ENCODE assay signal across 13 cellular contexts in genomic region chr2:239831272-239831731, GRCh38.
A peak's percentile ranks its signal among the peaks of the same experiment; 100 is the strongest.
DNase-seq lines count a peak whose midpoint lies in the region; ATAC-seq and TF ChIP-seq lines count a peak whose summit lies in the region.
"Had no signal": no experiment of that assay in that cellular context is flagged by ENCODE, and none has a peak within 500 bp of the region (broad histone marks: within the 10 kb centered on the region; RNA-seq: fewer than 3 reads in every experiment).

No MANE protein-coding gene starts in this region.

- H3K36me3 Mint-ChIP-seq in immature natural killer cell, result no peaks in the 10 kb centered on the region
- H3K36me3 Mint-ChIP-seq: activated naive CD8-positive, alpha-beta T cell treated with anti-CD3 and anti-CD28 coated beads for 36 hours; CD8-positive, alpha-beta T cell had no signal

- H3K27me3 ChIP-seq in SJCRH30, result 0 out of 2 replicates have a peak, but pooled peaks cover 3% of the 10 kb centered on the region
- no peaks in the 10 kb centered on the region for H3K27me3 ChIP-seq in lower lobe of right lung (ENCODE audit: low read depth)
- no peaks in the 10 kb centered on the region for H3K27me3 ChIP-seq in suprapubic skin

- H3K4me3 ChIP-seq in SJCRH30 (no peak overlapping the region), lower lobe of right lung (no peak overlapping the region), suprapubic skin (no peak overlapping the region)

- H3K27me3 Mint-ChIP-seq in immature natural killer cell (ENCODE audit: low read depth in 3 of 3), result peaks cover 2 to 6% (median 2%) of the 10 kb centered on the region in 3 donors

- TF ChIP-seq CTCF in lower lobe of right lung (IDR thresholded peaks at IDR 0.05), result no peak
- no peak for TF ChIP-seq CTCF in suprapubic skin (IDR thresholded peaks at IDR 0.05)

- TF ChIP-seq POLR2A in suprapubic skin (IDR thresholded peaks at IDR 0.05), result no peak

- intact Hi-C loops in lower lobe of right lung (cut with DNase I), result no loop called here

- H3K27ac ChIP-seq in SJCRH30, result no peak overlapping the region
- peak overlapping the region; percentile 21 for H3K27ac ChIP-seq in lower lobe of right lung
- no peak overlapping the region for H3K27ac ChIP-seq in suprapubic skin

- no peak for TF ChIP-seq EP300 in suprapubic skin (IDR thresholded peaks at IDR 0.05)

- H3K4me1 Mint-ChIP-seq in immature natural killer cell, result no peaks in the 10 kb centered on the region
- H3K4me1 Mint-ChIP-seq: activated naive CD8-positive, alpha-beta T cell treated with anti-CD3 and anti-CD28 coated beads for 36 hours; central memory CD8-positive, alpha-beta T cell; stimulated activated naive CD8-positive, alpha-beta T cell treated with anti-CD3 and anti-CD28 coated beads, Interleukin-15, amount 100 ng/mL, for 72 hours had no signal

- H3K4me3 Mint-ChIP-seq in immature natural killer cell, result no peak overlapping the region
- H3K4me3 Mint-ChIP-seq: activated naive CD8-positive, alpha-beta T cell treated with anti-CD3 and anti-CD28 coated beads for 36 hours; CD8-positive, alpha-beta T cell; central memory CD8-positive, alpha-beta T cell; stimulated activated naive CD8-positive, alpha-beta T cell treated with anti-CD3 and anti-CD28 coated beads, Interleukin-15, amount 100 ng/mL, for 72 hours had no signal

- peak; percentile 73 to 74 for DNase-seq in SJCRH30
- DNase-seq in foreskin melanocyte, result peak; percentile 51
- DNase-seq in lower lobe of right lung, result no peak
- DNase-seq in suprapubic skin (ENCODE audit: low spot score in 2 of 2), result peak; percentile 56 to 60
- DNase-seq in immature natural killer cell, result no peak
- DNase-seq in 8988T, result no peak
- DNase-seq in NCI-H1436 treated with DMSO at 0.1 percent for 48 hours (lab: John Stamatoyannopoulos, UW), result no peak
- DNase-seq: activated naive CD8-positive, alpha-beta T cell treated with anti-CD3 and anti-CD28 coated beads for 36 hours; NCI-H2029 treated with DMSO at 0.1 percent for 48 hours; NCI-H748 treated with DMSO at 0.1 percent for 48 hours; stimulated activated naive CD8-positive, alpha-beta T cell treated with anti-CD3 and anti-CD28 coated beads, Interleukin-15, amount 100 ng/mL, for 72 hours had no signal

- no peaks in the 10 kb centered on the region for H3K9me3 Mint-ChIP-seq in immature natural killer cell
- H3K9me3 Mint-ChIP-seq: activated naive CD8-positive, alpha-beta T cell treated with anti-CD3 and anti-CD28 coated beads for 36 hours; central memory CD8-positive, alpha-beta T cell had no signal

- peak; percentile 29 to 45 for ATAC-seq in lower lobe of right lung
- ATAC-seq: CD8-positive, alpha-beta T cell; stimulated activated naive CD8-positive, alpha-beta T cell treated with anti-CD3 and anti-CD28 coated beads, Interleukin-15, amount 100 ng/mL, for 72 hours had no signal

- H3K4me1 ChIP-seq in SJCRH30, result peaks cover 21% of the 10 kb centered on the region; the same call in 1 of the 2 replicates
- H3K4me1 ChIP-seq in lower lobe of right lung, result peaks cover 13% of the 10 kb centered on the region
- no peaks in the 10 kb centered on the region for H3K4me1 ChIP-seq in suprapubic skin

- H3K27ac Mint-ChIP-seq in immature natural killer cell, result no peak overlapping the region
- H3K27ac Mint-ChIP-seq: activated naive CD8-positive, alpha-beta T cell treated with anti-CD3 and anti-CD28 coated beads for 36 hours; CD8-positive, alpha-beta T cell had no signal

- 75% methylated on average over 8 of the region's 13 CpGs for WGBS in suprapubic skin

- H3K36me3 ChIP-seq in SJCRH30 (no peaks in the 10 kb centered on the region), lower lobe of right lung (no peaks in the 10 kb centered on the region), suprapubic skin (no peaks in the 10 kb centered on the region)

- H3K9me3 ChIP-seq in SJCRH30 (replicated peaks) (no peaks in the 10 kb centered on the region), lower lobe of right lung (no peaks in the 10 kb centered on the region), suprapubic skin (no peaks in the 10 kb centered on the region)

Comparison
In these comparisons a context has a peak if more than half of its experiments do, and no peak if none do; other contexts are left out.
1. DNase-seq: peak in SJCRH30 (2 of 2), foreskin melanocyte (single experiment) and suprapubic skin (2 of 2); none in lower lobe of right lung (single experiment), immature natural killer cell (0 of 3), 8988T (single experiment) and NCI-H1436 treated with DMSO at 0.1 percent for 48 hours (single experiment).